20 cellular contexts compared by ENCODE assay signal in the genomic region with DNA sequence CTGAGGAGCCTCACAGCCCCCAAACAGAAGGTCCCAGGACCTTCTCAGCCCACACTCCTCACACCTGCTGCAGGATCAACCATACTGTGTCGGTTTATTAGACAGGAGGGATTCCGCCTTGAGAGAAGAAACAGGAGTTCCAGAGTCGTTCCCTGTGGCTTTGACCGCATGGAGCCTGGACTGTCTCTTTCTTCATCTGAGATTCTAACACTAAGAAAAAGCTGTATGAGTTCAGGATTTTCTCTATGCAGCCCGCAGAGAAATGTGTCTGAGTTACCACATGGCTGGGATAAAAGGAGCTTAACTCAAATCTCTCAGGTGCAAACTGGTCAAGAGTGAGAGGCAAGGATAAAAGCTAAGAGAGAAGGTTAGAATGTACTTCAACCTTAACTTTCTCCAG.
DNase-seq lines count a peak whose midpoint lies in the region; ATAC-seq and TF ChIP-seq lines count a peak whose summit lies in the region.
"Had no signal": no experiment of that assay in that cellular context is flagged by ENCODE, and none has a peak within 500 bp of the region (broad histone marks: within the 10 kb centered on the region; RNA-seq: fewer than 3 reads in every experiment).

No MANE protein-coding gene starts in this region.

- TF ChIP-seq CTCF in right atrium auricular region (IDR thresholded peaks at IDR 0.05) (no peak), fibroblast of villous mesenchyme (IDR thresholded peaks at IDR 0.05; ENCODE audit: insufficient read depth, low read depth, low read length) (no peak), progenitor cell of endocrine pancreas (IDR thresholded peaks at IDR 0.05; ENCODE audit: unreplicated experiment) (no peak), type B pancreatic cell (conservative IDR thresholded peaks at IDR 0.05) (no peak)

- peaks cover 0 to 41% of the 10 kb centered on the region in 2 donors for H3K4me1 ChIP-seq in right atrium auricular region

- intact Hi-C loops in left ventricle myocardium superior (cut with micrococcal nuclease) = no loop called here

- H3K36me3 ChIP-seq in right atrium auricular region = peaks cover 37% of the 10 kb centered on the region

- H3K4me3 Mint-ChIP-seq in progenitor cell of endocrine pancreas (ENCODE audit: low read depth) (no peak overlapping the region), type B pancreatic cell (no peak overlapping the region)
- H3K4me3 Mint-ChIP-seq: activated naive CD8-positive, alpha-beta T cell treated with anti-CD3 and anti-CD28 coated beads, Interleukin-2, amount 10 ng/mL, durations not matched to agents 7 days and 5 days; effector memory CD8-positive, alpha-beta T cell; stimulated activated naive CD8-positive, alpha-beta T cell treated with anti-CD3 and anti-CD28 coated beads, Interleukin-15, Interleukin-2, amounts not matched to agents 100 ng/mL and 50 ng/mL, for 24 hours had no signal

- H3K27ac ChIP-seq in right atrium auricular region = peak overlapping the region; percentile 68 to 79
- H3K27ac ChIP-seq: C4-2B, psoas muscle, VCaP had no signal

- H3K9me3 ChIP-seq in right atrium auricular region = no peaks in the 10 kb centered on the region
- H3K9me3 ChIP-seq: psoas muscle, upper lobe of left lung had no signal

- no peaks in the 10 kb centered on the region for H3K27me3 ChIP-seq in right atrium auricular region
- H3K27me3 ChIP-seq: upper lobe of left lung had no signal

- H3K4me3 ChIP-seq in right atrium auricular region = no peak overlapping the region
- H3K4me3 ChIP-seq in fibroblast of villous mesenchyme (ENCODE audit: low read depth, low read length) = no peak overlapping the region
- H3K4me3 ChIP-seq: psoas muscle, upper lobe of left lung had no signal

- no peaks in the 10 kb centered on the region for H3K9me3 Mint-ChIP-seq in progenitor cell of endocrine pancreas (ENCODE audit: low read depth)
- H3K9me3 Mint-ChIP-seq in type B pancreatic cell = no peaks in the 10 kb centered on the region
- H3K9me3 Mint-ChIP-seq: activated naive CD8-positive, alpha-beta T cell treated with anti-CD3 and anti-CD28 coated beads, Interleukin-2, amount 10 ng/mL, durations not matched to agents 7 days and 5 days; activated T-helper 17 cell treated with anti-CD3 and anti-CD28 coated beads, Interleukin-2, amount 50 U/mL, for 72 hours; effector memory CD8-positive, alpha-beta T cell; stimulated activated naive CD8-positive, alpha-beta T cell treated with anti-CD3 and anti-CD28 coated beads, Interleukin-15, Interleukin-2, amounts not matched to agents 100 ng/mL and 50 ng/mL, for 24 hours had no signal

- H3K27ac Mint-ChIP-seq in progenitor cell of endocrine pancreas (peak overlapping the region; percentile 56), type B pancreatic cell (no peak overlapping the region)
- H3K27ac Mint-ChIP-seq: activated naive CD8-positive, alpha-beta T cell treated with anti-CD3 and anti-CD28 coated beads, Interleukin-2, amount 10 ng/mL, durations not matched to agents 7 days and 5 days; activated T-helper 17 cell treated with anti-CD3 and anti-CD28 coated beads, Interleukin-2, amount 50 U/mL, for 72 hours; effector memory CD8-positive, alpha-beta T cell; stimulated activated naive CD8-positive, alpha-beta T cell treated with anti-CD3 and anti-CD28 coated beads, Interleukin-15, Interleukin-2, amounts not matched to agents 100 ng/mL and 50 ng/mL, for 24 hours had no signal

- H3K4me1 Mint-ChIP-seq in progenitor cell of endocrine pancreas (ENCODE audit: low read depth) = peaks cover 26% of the 10 kb centered on the region
- peaks cover 32% of the 10 kb centered on the region for H3K4me1 Mint-ChIP-seq in type B pancreatic cell (ENCODE audit: unreplicated experiment)

- ATAC-seq in left ventricle myocardium superior = no peak
- no peak for ATAC-seq in HG02970 (IDR thresholded peaks at IDR 0.05; ENCODE audit: low FRiP score, unreplicated experiment)
- ATAC-seq: effector memory CD8-positive, alpha-beta T cell; left colon had no signal

- DNase-seq in right atrium auricular region (ENCODE audit: low spot score) (no peak), left ventricle myocardium superior (no peak), fibroblast of villous mesenchyme (ENCODE audit: low read depth) (peak; percentile 78), progenitor cell of endocrine pancreas (ENCODE audit: low spot score, unreplicated experiment) (no peak), GM03348 (ENCODE audit: low spot score) (no peak), type B pancreatic cell (ENCODE audit: extremely low spot score, unreplicated experiment) (no peak)
- DNase-seq in activated effector memory CD4-positive, alpha-beta T cell treated with Interleukin-2 at 50 U/mL for 16 hours = no peak
- DNase-seq: activated naive CD8-positive, alpha-beta T cell treated with anti-CD3 and anti-CD28 coated beads, Interleukin-2, amount 10 ng/mL, durations not matched to agents 7 days and 5 days; effector memory CD8-positive, alpha-beta T cell; left colon; NCI-H446 treated with DMSO at 0.1 percent for 48 hours; psoas muscle; stimulated activated CD4-positive, alpha-beta T cell treated with anti-CD3 and anti-CD28 coated beads, Interleukin-12 subunit alpha, Interleukin-12 subunit beta, amount 100 ng/mL, for 4 hours; stimulated activated CD4-positive, alpha-beta T cell treated with anti-CD3 and anti-CD28 coated beads, Interleukin-4, amount 100 ng/mL, for 4 hours; upper lobe of left lung had no signal

- peaks cover 36% of the 10 kb centered on the region for H3K36me3 Mint-ChIP-seq in progenitor cell of endocrine pancreas (ENCODE audit: insufficient read depth)
- H3K36me3 Mint-ChIP-seq in type B pancreatic cell = peaks cover 43% of the 10 kb centered on the region

- H3K27me3 Mint-ChIP-seq in progenitor cell of endocrine pancreas (no peaks in the 10 kb centered on the region), type B pancreatic cell (no peaks in the 10 kb centered on the region)
- H3K27me3 Mint-ChIP-seq: activated naive CD8-positive, alpha-beta T cell treated with anti-CD3 and anti-CD28 coated beads, Interleukin-2, amount 10 ng/mL, durations not matched to agents 7 days and 5 days; activated T-helper 17 cell treated with anti-CD3 and anti-CD28 coated beads, Interleukin-2, amount 50 U/mL, for 72 hours; effector memory CD8-positive, alpha-beta T cell; stimulated activated naive CD8-positive, alpha-beta T cell treated with anti-CD3 and anti-CD28 coated beads, Interleukin-15, Interleukin-2, amounts not matched to agents 100 ng/mL and 50 ng/mL, for 24 hours had no signal
